In the genomic region with DNA sequence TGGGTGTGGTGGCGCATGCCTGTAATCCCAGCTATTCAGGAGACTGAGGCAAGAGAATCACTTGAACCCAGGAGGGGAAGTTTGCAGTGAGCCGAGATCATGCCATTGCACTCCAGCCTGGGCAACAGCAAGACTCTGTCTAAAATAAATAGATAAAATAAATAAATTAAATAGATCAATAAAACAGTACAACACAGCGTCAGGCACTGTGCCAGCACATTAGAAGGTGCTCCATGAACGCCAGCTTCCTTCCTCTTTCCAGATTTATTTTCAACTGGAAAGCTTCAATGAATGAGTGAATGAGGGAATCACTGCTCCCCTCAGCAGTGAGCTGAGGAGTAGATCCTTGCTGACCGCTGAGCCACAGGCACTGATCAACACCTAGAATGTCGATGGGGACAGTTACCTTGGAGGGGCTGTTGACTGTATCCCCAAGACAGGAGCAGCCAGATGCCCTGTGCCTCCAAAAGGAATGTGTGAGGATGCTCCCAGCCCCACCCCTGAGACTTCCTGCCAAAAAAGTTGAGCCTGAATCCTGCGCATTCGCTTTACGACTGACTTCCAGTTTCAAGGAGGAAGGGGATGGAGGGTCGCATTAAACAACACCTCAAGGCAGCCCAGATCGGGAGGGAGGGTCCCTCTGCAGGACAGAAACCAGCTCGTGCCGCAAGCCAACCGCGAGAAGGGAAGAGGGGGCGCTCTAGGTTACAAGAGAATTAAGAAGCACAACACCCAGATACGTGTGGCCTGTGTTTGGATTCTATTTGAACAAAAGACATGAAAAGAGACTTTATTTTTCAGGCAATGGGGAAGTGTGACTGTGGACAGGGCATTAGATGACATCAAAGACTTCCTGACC, we compare ENCODE assay signal across 29 cellular contexts. TPM values are rescaled to one million over a fixed set of nuclear protein-coding genes. Genes with fewer than 3 reads are reported as not detected.
DNase-seq lines count a peak whose midpoint lies in the region; ATAC-seq, FAIRE-seq and TF ChIP-seq lines count a peak whose summit lies in the region.
"Had no signal": no experiment of that assay in that cellular context is flagged by ENCODE, and none has a peak within 500 bp of the region (broad histone marks: within the 10 kb centered on the region; RNA-seq: fewer than 3 reads in every experiment).

No MANE protein-coding gene starts in this region.

- H3K18ac ChIP-seq in IMR-90 (ENCODE audit: low read depth, low read length) (no peak overlapping the region), mesendoderm (ENCODE audit: low read length) (no peak overlapping the region)

- H3K4ac ChIP-seq in IMR-90 (ENCODE audit: low read depth, low read length): no peak overlapping the region
- no peak overlapping the region for H3K4ac ChIP-seq in mesendoderm (ENCODE audit: low read depth, low read length)

- TF ChIP-seq CTCF in C4-2B (conservative IDR thresholded peaks at IDR 0.05) (no peak), IMR-90 (conservative IDR thresholded peaks at IDR 0.05; ENCODE audit: low read depth, low read length) (no peak), K562 (IDR thresholded peaks at IDR 0.05 in 2 of 3, conservative IDR thresholded peaks at IDR 0.05 in 1 of 3; ENCODE audit: insufficient read depth in 2 of 3, low read depth in 1 of 3, low read length in 3 of 3) (peak in 2 of 3 experiments; percentile 16 to 30; a peak in 1 of 6 replicates)

- no peak for FAIRE-seq in K562 (lab: Jason Lieb, UNC)
- FAIRE-seq: endothelial cell of umbilical vein, GM12892 had no signal

- no peaks in the 10 kb centered on the region for H3K4me1 ChIP-seq in IMR-90 (ENCODE audit: control insufficient read depth, insufficient read depth, low read length)
- H3K4me1 ChIP-seq in K562 (replicated peaks in 1 of 2; ENCODE audit: control insufficient read depth in 2 of 2, insufficient read depth in 2 of 2, low read length in 2 of 2): peaks cover 0 to 7% of the 10 kb centered on the region in 2 experiments; a peak in 1 of 5 replicates
- no peaks in the 10 kb centered on the region for H3K4me1 ChIP-seq in mesendoderm (ENCODE audit: control insufficient read depth, low read depth, low read length)
- H3K4me1 ChIP-seq: ascending aorta, suprapubic skin, uterus had no signal

- WGBS in IMR-90 (ENCODE audit: extremely low coverage in 2 of 2, insufficient read length in 1 of 2), 2 experiments: no CpG with 5 or more reads among the region's 17 CpGs
- 2% methylated on average over 12 of the region's 17 CpGs for WGBS in K562 (ENCODE audit: insufficient coverage, low coverage, missing lambda C conversion rate)
- WGBS in mesendoderm (ENCODE audit: extremely low coverage, insufficient coverage, low lambda C conversion rate): no CpG with 5 or more reads among the region's 17 CpGs

- H2AK5ac ChIP-seq in IMR-90 (ENCODE audit: low read depth, low read length) (no peak overlapping the region), mesendoderm (ENCODE audit: low read length) (no peak overlapping the region)

- H3K56ac ChIP-seq in IMR-90 (ENCODE audit: extremely low read depth, insufficient read depth, low read length) (no peak overlapping the region), mesendoderm (ENCODE audit: low read length) (no peak overlapping the region)

- H3K27me3 ChIP-seq in IMR-90 (ENCODE audit: control insufficient read depth, insufficient read depth, low read length) (no peaks in the 10 kb centered on the region), K562 (ENCODE audit: control insufficient read depth in 2 of 2, insufficient read depth in 2 of 2, low read length in 2 of 2) (peaks cover 11 to 60% of the 10 kb centered on the region in 2 experiments), mesendoderm (ENCODE audit: insufficient read depth, low read length, poor library complexity) (no peaks in the 10 kb centered on the region)
- H3K27me3 ChIP-seq: ascending aorta; BLaER1 treated with 17β-estradiol and CSF1 and Interleukin-3, amounts not matched to agents 10 nM and 100 nM; uterus had no signal

- H4K91ac ChIP-seq in IMR-90 (ENCODE audit: insufficient read depth, low read depth, low read length): no peak overlapping the region

- H3K4me3 ChIP-seq in IMR-90 (ENCODE audit: insufficient read depth, low read depth, low read length) (no peak overlapping the region), K562 (no peak overlapping the region), mesendoderm (ENCODE audit: low read length) (no peak overlapping the region)
- H3K4me3 ChIP-seq: ascending aorta; BLaER1 treated with 17β-estradiol and CSF1 and Interleukin-3, amounts not matched to agents 10 nM and 100 nM; dorsolateral prefrontal cortex; suprapubic skin; uterus had no signal

- H2BK20ac ChIP-seq in IMR-90 (ENCODE audit: low read depth, low read length): no peak overlapping the region

- H2AK9ac ChIP-seq in IMR-90 (replicated peaks; ENCODE audit: low read depth, low read length, poor library complexity): no peak overlapping the region

- H3K27ac ChIP-seq in C4-2B (peak overlapping the region; percentile 54), IMR-90 (ENCODE audit: insufficient read depth, low read length) (no peak overlapping the region), K562 (ENCODE audit: extremely low read depth, low read depth, low read length) (no peak overlapping the region), mesendoderm (ENCODE audit: low read depth, low read length) (no peak overlapping the region)
- H3K27ac ChIP-seq: ascending aorta; BLaER1 treated with 17β-estradiol and CSF1 and Interleukin-3, amounts not matched to agents 10 nM and 100 nM; dorsolateral prefrontal cortex; KMS-11; suprapubic skin; uterus had no signal

- no peak for TF ChIP-seq POLR2A in IMR-90 (IDR thresholded peaks at IDR 0.05; ENCODE audit: low read depth, low read length)
- TF ChIP-seq POLR2A in K562 (conservative IDR thresholded peaks at IDR 0.05): no peak

- H3K79me1 ChIP-seq in IMR-90 (ENCODE audit: low read depth in 1 of 2, low read length in 2 of 2) (no peaks in the 10 kb centered on the region), mesendoderm (ENCODE audit: low read length) (no peaks in the 10 kb centered on the region)

- no peak overlapping the region for H3K14ac ChIP-seq in IMR-90 (replicated peaks; ENCODE audit: low read depth, low read length)

- ATAC-seq in IMR-90 (ENCODE audit: low read depth) (no peak), K562 (no peak), HG02840 (IDR thresholded peaks at IDR 0.05; ENCODE audit: low FRiP score, unreplicated experiment) (no peak)
- ATAC-seq: activated CD8-positive, alpha-beta memory T cell treated with anti-CD3 and anti-CD28 coated beads, Interleukin-2, amount 10 ng/mL, durations not matched to agents 7 days and 5 days; stimulated activated effector memory CD8-positive, alpha-beta T cell treated with anti-CD3 and anti-CD28 coated beads, Interleukin-12 subunit alpha, Interleukin-12 subunit beta, amount 100 ng/mL, for 72 hours had no signal

- TF ChIP-seq RAD21 in IMR-90 (IDR thresholded peaks at IDR 0.05; ENCODE audit: low read length) (no peak), K562 (CRISPR knock-in tag; conservative IDR thresholded peaks at IDR 0.05 in 1 of 2, IDR thresholded peaks at IDR 0.05 in 1 of 2) (no peak)

- peak overlapping the region; percentile 80 for H2AFZ ChIP-seq in IMR-90 (replicated peaks; ENCODE audit: low read length, poor library complexity)
- H2AFZ ChIP-seq in K562 (ENCODE audit: low read depth, low read length): no peak overlapping the region

- H3K23ac ChIP-seq in IMR-90 (ENCODE audit: low read depth, low read length) (no peak overlapping the region), mesendoderm (ENCODE audit: low read length) (no peak overlapping the region)

- H3K79me2 ChIP-seq in K562 (ENCODE audit: control insufficient read depth, insufficient read depth, low read length) (no peaks in the 10 kb centered on the region), mesendoderm (ENCODE audit: control insufficient read depth, insufficient read depth, low read length) (no peaks in the 10 kb centered on the region)

- H2BK120ac ChIP-seq in IMR-90 (ENCODE audit: low read depth, low read length) (no peak overlapping the region), mesendoderm (ENCODE audit: low read depth, low read length) (no peak overlapping the region)

- H3K9me3 ChIP-seq in IMR-90 (ENCODE audit: control insufficient read depth, insufficient read depth, low read length) (peaks cover 8% of the 10 kb centered on the region; the same call in 1 of the 2 replicates), K562 (replicated peaks; ENCODE audit: control insufficient read depth, insufficient read depth, low read depth, low read length) (no peaks in the 10 kb centered on the region)

- no peak for TF ChIP-seq EP300 in K562 (IDR thresholded peaks at IDR 0.05; ENCODE audit: low read length)

- no peaks in the 10 kb centered on the region for H3K36me3 ChIP-seq in IMR-90 (ENCODE audit: control insufficient read depth, insufficient read depth, low read length)
- H3K36me3 ChIP-seq in K562 (ENCODE audit: control insufficient read depth, insufficient read depth, low read length): no peaks in the 10 kb centered on the region
- no peaks in the 10 kb centered on the region for H3K36me3 ChIP-seq in mesendoderm (ENCODE audit: control insufficient read depth, insufficient read depth, low read length)
- H3K36me3 ChIP-seq: ascending aorta; BLaER1 treated with 17β-estradiol and CSF1 and Interleukin-3, amounts not matched to agents 10 nM and 100 nM; suprapubic skin; uterus had no signal

- BruUV-seq in IMR-90 (replicated peaks; lab: Mats Ljungman, UMichigan) (no TSS peak), K562 (replicated peaks; lab: Mats Ljungman, UMichigan) (no TSS peak)

- in situ Hi-C loops in IMR-90 (cut with MboI; ENCODE audit: low sequenced_read_pairs) (no loop called here), K562 (cut with MboI) (no loop called here)

- intact Hi-C loops in IMR-90 (cut with micrococcal nuclease): no loop called here
- intact Hi-C loops in K562 (cut with micrococcal nuclease): no loop called here

- H3K9me1 ChIP-seq in IMR-90 (ENCODE audit: insufficient read depth, low read length): no peaks in the 10 kb centered on the region
- no peaks in the 10 kb centered on the region for H3K9me1 ChIP-seq in K562 (ENCODE audit: control insufficient read depth, insufficient read depth, low read length)

- CTCF ChIA-PET in IMR-90 (lab: Yijun Ruan, JAX): interaction anchor here (0.7 kb wide), 1 partner anchor 10 kb away, joined by 4 read pairs; no protein-coding TSS in a partner anchor
- CTCF ChIA-PET in K562 (lab: Yijun Ruan, JAX; ENCODE audit: low intra/inter-chr PET ratio): no interaction called here

- no peak overlapping the region for H4K5ac ChIP-seq in IMR-90 (ENCODE audit: low read depth, low read length)
- no peak overlapping the region for H4K5ac ChIP-seq in mesendoderm (ENCODE audit: low read length)

- no peak overlapping the region for H4K8ac ChIP-seq in IMR-90 (ENCODE audit: low read depth in 2 of 2, low read length in 2 of 2)
- H4K8ac ChIP-seq in mesendoderm (ENCODE audit: low read depth, low read length): no peak overlapping the region

- dilution Hi-C loops in IMR-90 (cut with HindIII; ENCODE audit: low sequenced_read_pairs, unreplicated experiment): no loop called here

- H4K20me1 ChIP-seq in IMR-90 (ENCODE audit: insufficient read depth, low read length) (no peaks in the 10 kb centered on the region), K562 (replicated peaks; ENCODE audit: control insufficient read depth, insufficient read depth, low read length) (no peaks in the 10 kb centered on the region; the same call in 1 of the 2 replicates)
- H4K20me1 ChIP-seq: BLaER1 treated with 17β-estradiol and CSF1 and Interleukin-3, amounts not matched to agents 10 nM and 100 nM had no signal

- POLR2A ChIA-PET in IMR-90 (lab: Charles Lee; ENCODE audit: unreplicated experiment) (no interaction called here), K562 (lab: Yijun Ruan, JAX) (interaction anchor here (1.5 kb wide), 1 partner anchor 8 kb away, joined by 3 read pairs; no protein-coding TSS in a partner anchor)

- no peak overlapping the region for H3K9ac ChIP-seq in IMR-90 (ENCODE audit: low read depth, low read length)
- no peak overlapping the region for H3K9ac ChIP-seq in K562 (ENCODE audit: insufficient read depth in 1 of 2, low read depth in 2 of 2, low read length in 2 of 2)
- no peak overlapping the region for H3K9ac ChIP-seq in mesendoderm (ENCODE audit: low read length)
- H3K9ac ChIP-seq: BLaER1 treated with 17β-estradiol and CSF1 and Interleukin-3, amounts not matched to agents 10 nM and 100 nM; KMS-11 had no signal

- H2BK15ac ChIP-seq in IMR-90 (ENCODE audit: low read depth, low read length) (no peak overlapping the region), mesendoderm (replicated peaks; ENCODE audit: low read depth) (no peak overlapping the region)

- no peak overlapping the region for H3K4me2 ChIP-seq in IMR-90 (ENCODE audit: low read depth, low read length)
- no peak overlapping the region for H3K4me2 ChIP-seq in K562 (ENCODE audit: insufficient read depth, low read length)
- H3K4me2 ChIP-seq in mesendoderm (ENCODE audit: low read length): no peak overlapping the region
- H3K4me2 ChIP-seq: KMS-11 had no signal

- H2BK5ac ChIP-seq in IMR-90 (ENCODE audit: low read depth, low read length, poor library complexity, severe bottlenecking) (no peak overlapping the region), mesendoderm (ENCODE audit: low read length) (no peak overlapping the region)

- DNase-seq in IMR-90: no peak
- DNase-seq in K562 (ENCODE audit: extremely low read depth in 1 of 4, low spot score in 3 of 4): no peak
- peak; percentile 36 for DNase-seq in mesendoderm
- no peak for DNase-seq in medulla oblongata (ENCODE audit: extremely low spot score)
- DNase-seq in ureter (ENCODE audit: low spot score): no peak
- DNase-seq in activated CD4-positive, alpha-beta T cell treated with anti-CD3 and anti-CD28 coated beads for 48 hours: no peak
- DNase-seq: activated CD4-positive, alpha-beta T cell treated with anti-CD3 and anti-CD28 coated beads, Interleukin-2, amount 10 ng/mL, durations not matched to agents 7 days and 5 days; activated CD8-positive, alpha-beta memory T cell treated with anti-CD3 and anti-CD28 coated beads, Interleukin-2, amount 10 ng/mL, durations not matched to agents 7 days and 5 days; DND-41; dorsolateral prefrontal cortex; left cardiac atrium; naive B cell; NCI-H1694 treated with DMSO at 0.1 percent for 48 hours; NCI-H2171 treated with DMSO at 0.1 percent for 48 hours; NCI-H526; occipital lobe; retina; stimulated activated CD4-positive, alpha-beta T cell treated with anti-CD3 and anti-CD28 coated beads, Interleukin-2, amount 100 ng/mL, for 48 hours; T-helper 2 cell; uterus had no signal

RNA-seq across cellular contexts. Expression of gene CNOT6, which starts 54.0 kb away (rescaled TPM):
- total RNA-seq in IMR-90 (2012; rRNA removed): 10.8 and 14.2 TPM in 2 replicates
- polyA plus RNA-seq in IMR-90 (2012; rRNA removed): 6.9 and 9.7 TPM in 2 replicates
- polyA plus RNA-seq in IMR-90 (2012; cell fraction: cytosol; rRNA removed): 1.8 and 6.5 TPM in 2 replicates
- polyA plus RNA-seq in IMR-90 (2012; cell fraction: nucleus; rRNA removed; ENCODE audit: low replicate concordance): 10.6 and 12.1 TPM in 2 replicates
- 18.3 and 46.1 TPM in 2 replicates for total RNA-seq in K562 (2011; cell fraction: chromatin; rRNA removed; ENCODE audit: low replicate concordance)
- 6.3 and 7.8 TPM in 2 replicates for total RNA-seq in K562 (2011; cell fraction: nucleolus; rRNA removed)
- 21.6 and 31.5 TPM in 2 replicates for total RNA-seq in K562 (2011; cell fraction: nucleoplasm; rRNA removed)
- 10.1 and 10.9 TPM in 2 replicates for total RNA-seq in K562 (2014; rRNA removed)
- total RNA-seq in K562 (2014; rRNA removed; fragmentation: Illumina TruSeq; extraction: Trizol): 14.0 and 16.2 TPM in 2 replicates
- total RNA-seq in K562 (2015; rRNA removed; fragmentation: Illumina TruSeq; extraction: Trizol): 11.7 and 12.6 TPM in 2 replicates
- 24.4 and 32.4 TPM in 2 replicates for total RNA-seq in K562 (2021)
- 26.0 and 30.3 TPM in 2 replicates for polyA plus RNA-seq in K562 (2011; rRNA removed)
- 7.6 and 14.5 TPM in 2 replicates for polyA plus RNA-seq in K562 (2011; cell fraction: cytosol; rRNA removed)
- polyA plus RNA-seq in K562 (2011; cell fraction: nucleus; rRNA removed): 11.3 and 11.7 TPM in 2 replicates
- polyA plus RNA-seq in K562 (2012): 11.3 and 16.2 TPM in 2 replicates
- polyA plus RNA-seq in K562 (2014; fragmentation: Illumina TruSeq; extraction: Trizol): 21.2 and 22.6 TPM in 2 replicates
- polyA plus RNA-seq in K562 (2014; fragmentation: Nextera tagmentation; extraction: Ambion mirVana): 1 to 10 TPM; 4.9 to 7.9 TPM
- 16.1 and 18.5 TPM in 2 replicates for polyA plus RNA-seq in K562 (2014; rRNA removed)
- 38.2 and 39.5 TPM in 2 replicates for polyA minus RNA-seq in K562 (2011; rRNA and poly(A)+ RNA removed)
- 15.0 and 18.5 TPM in 2 replicates for polyA minus RNA-seq in K562 (2011; cell fraction: cytosol; rRNA and poly(A)+ RNA removed)
- 5.1 and 9.3 TPM in 2 replicates for polyA minus RNA-seq in K562 (2011; cell fraction: nucleus; rRNA and poly(A)+ RNA removed)
- 21.3 TPM for polyA plus RNA-seq in mesendoderm (2013, experiment 1 of 2)
- polyA plus RNA-seq in mesendoderm (2013, experiment 2 of 2): 22.8 TPM
- 29.6 TPM for total RNA-seq in ureter

Comparison
In these comparisons a context has a peak if more than half of its experiments do, and no peak if none do; other contexts are left out.
1. CTCF ChIP-seq: peak in K562 (2 of 3); none in C4-2B (single experiment) and IMR-90 (single experiment).